ENCODE assay signal across 8 cellular contexts in the genomic region with DNA sequence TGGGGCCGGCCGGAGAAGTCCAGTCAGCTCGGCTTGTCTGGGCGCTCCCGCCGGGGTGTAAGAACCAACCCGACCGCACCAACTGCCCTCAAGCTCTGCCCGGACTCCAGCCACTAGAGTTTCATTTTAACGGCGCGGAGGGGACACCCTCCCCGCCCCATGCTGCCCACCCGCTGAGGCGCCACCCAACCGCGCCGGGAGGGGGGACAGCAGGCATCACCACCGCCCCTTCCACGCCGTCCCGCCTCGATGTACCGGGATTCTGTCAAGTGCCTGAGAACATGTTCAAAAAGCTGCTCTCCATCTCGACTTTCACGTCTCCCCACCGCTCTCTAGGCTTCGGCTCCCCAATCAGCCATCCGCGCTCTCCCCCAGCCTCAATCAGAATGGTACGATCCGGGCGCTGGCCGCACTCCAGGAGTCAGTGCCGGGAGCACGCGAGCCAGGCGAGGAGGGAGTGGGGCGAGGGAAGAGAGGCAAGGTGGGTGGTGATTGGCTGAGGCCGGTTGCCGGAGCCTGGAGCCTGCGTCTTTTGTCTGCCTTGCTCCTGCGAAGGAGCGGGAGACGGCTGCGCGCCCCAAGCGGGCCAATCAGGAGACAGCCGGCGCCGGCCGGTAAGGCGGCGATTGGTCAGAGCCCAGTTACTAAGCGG. TPM values are rescaled to one million over a fixed set of nuclear protein-coding genes. Genes with fewer than 3 reads are reported as not detected.
DNase-seq lines count a peak whose midpoint lies in the region; ATAC-seq and FAIRE-seq lines count a peak whose summit lies in the region.

A gene (minus strand): TSS at position 101 of the 652 bp plus-strand sequence. CDS start 677 bp downstream, outside the sequence.

- peak; percentile 5 for FAIRE-seq in colon (lab: Jason Lieb, UNC)

- peak; percentile 98 for DNase-seq in AG20443 (ENCODE audit: low spot score)
- peak; percentile 97 for DNase-seq in NCI-H460 (ENCODE audit: extremely low read depth, low read depth)
- peak; percentile 79 to 82 for DNase-seq in activated CD4-positive, alpha-beta T cell treated with anti-CD3 and anti-CD28 coated beads for 4 hours
- peak; percentile 97 for DNase-seq in kidney glomerular epithelial cell (lab: John Stamatoyannopoulos, UW)
- peak; percentile 54 to 69 for DNase-seq in stimulated activated CD4-positive, alpha-beta T cell treated with anti-CD3 and anti-CD28 coated beads, Interleukin-1b, Interleukin-23, amount 100 ng/mL, for 1 hour (ENCODE audit: low read depth in 2 of 2)

- ATAC-seq in GM19043 (IDR thresholded peaks at IDR 0.05; ENCODE audit: low read depth, unreplicated experiment) (peak; percentile 92), HG03378 (IDR thresholded peaks at IDR 0.05; ENCODE audit: unreplicated experiment) (peak; percentile 76)

RNA-seq across cellular contexts. Expression of the gene that starts here (rescaled TPM):
- 1.8 and 2.9 TPM in 2 replicates for total RNA-seq in NCI-H460 (2014; rRNA removed; shearing (Covaris generic))
- polyA plus RNA-seq in NCI-H460 (2014; cell fraction: nucleus; rRNA removed): 0.74 and 1.8 TPM in 2 replicates

Comparison
In these comparisons a context has a peak if more than half of its experiments do, and no peak if none do; other contexts are left out.
1. Peak in every context shown above with its lines: DNase-seq and ATAC-seq.